ENCODE assay signal across 8 cellular contexts in the genomic region with DNA sequence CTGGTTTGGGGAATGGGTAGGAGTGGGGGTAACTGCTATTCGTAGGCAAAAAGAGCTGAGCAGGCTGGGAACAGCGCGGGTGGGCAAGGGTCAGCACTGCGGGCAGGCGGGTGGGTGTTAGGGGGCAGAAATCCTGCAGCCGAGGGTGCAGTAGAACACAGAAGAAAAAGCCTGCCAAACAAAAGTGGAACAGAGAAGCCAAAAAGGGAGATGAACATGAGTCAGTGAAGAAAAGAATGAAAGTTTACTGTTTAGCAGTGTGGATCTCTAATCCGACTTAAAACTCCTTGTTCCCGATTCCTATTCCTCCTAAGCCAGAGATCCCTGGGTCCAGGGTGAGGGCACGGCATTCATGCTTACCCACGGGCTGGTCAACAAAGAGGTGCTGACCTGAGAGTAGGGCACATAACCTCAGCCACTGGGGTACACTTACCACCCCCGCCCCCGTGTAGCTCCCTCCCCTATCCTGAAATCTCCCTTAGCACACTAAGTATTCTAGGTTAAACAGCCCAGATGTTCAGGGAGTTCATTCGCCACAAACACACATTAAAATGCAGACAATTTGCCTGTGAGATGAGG. TPM values are rescaled to one million over a fixed set of nuclear protein-coding genes. Genes with fewer than 3 reads are reported as not detected.
DNase-seq lines count a peak whose midpoint lies in the region; TF ChIP-seq lines count a peak whose summit lies in the region.

No MANE protein-coding gene starts in this region.

- H3K9me3 Mint-ChIP-seq in progenitor cell of endocrine pancreas (ENCODE audit: low read depth), result no peaks in the 10 kb centered on the region
- no peaks in the 10 kb centered on the region for H3K9me3 Mint-ChIP-seq in MCF 10A (ENCODE audit: unreplicated experiment)

- WGBS in esophagus squamous epithelium, 2 donors, result 9 to 13% methylated on average over 10 to 13 of the region's 13 CpGs

- DNase-seq in GM12865 (ENCODE audit: low read depth), result no peak
- DNase-seq in OCI-LY7 (ENCODE audit: low spot score), result peak; percentile 54
- DNase-seq in esophagus squamous epithelium (lab: John Stamatoyannopoulos, UW), result no peak
- no peak for DNase-seq in progenitor cell of endocrine pancreas (ENCODE audit: low spot score, unreplicated experiment)
- no peak for DNase-seq in NCI-H69 (lab: John Stamatoyannopoulos, UW)
- no peak for DNase-seq in cerebellar cortex (ENCODE audit: low spot score)
- no peak for DNase-seq in MCF 10A (ENCODE audit: unreplicated experiment)
- DNase-seq in NCI-H82 (lab: John Stamatoyannopoulos, UW), result no peak

- CTCF ChIA-PET in OCI-LY7 (lab: Charles Lee; ENCODE audit: unreplicated experiment), result interaction anchor here (1.0 to 5.7 kb wide), 5 partner anchors 9 to 85 kb away, joined by 4 to 90 read pairs (median 8); no protein-coding TSS in a partner anchor
- CTCF ChIA-PET in MCF 10A (lab: Yijun Ruan, JAX), result interaction anchor here (0.6 to 3.7 kb wide), 7 partner anchors 8 to 263 kb away, joined by 3 to 19 read pairs (median 3); no protein-coding TSS in a partner anchor

- H3K4me1 ChIP-seq in OCI-LY7 (ENCODE audit: insufficient read depth, low read length, poor library complexity, severe bottlenecking) (peaks cover 70% of the 10 kb centered on the region), esophagus squamous epithelium (peaks cover 15 to 20% (median 18%) of the 10 kb centered on the region in 3 donors)

- H3K9me2 ChIP-seq in OCI-LY7 (ENCODE audit: insufficient read depth, low read length), result no peaks in the 10 kb centered on the region

- H3K79me2 ChIP-seq in OCI-LY7 (ENCODE audit: insufficient read depth, low read depth, low read length), result peaks cover 50% of the 10 kb centered on the region; the same call in 1 of the 2 replicates

- peaks cover 45% of the 10 kb centered on the region for H3K36me3 ChIP-seq in OCI-LY7 (ENCODE audit: insufficient read depth, low read length)
- no peaks in the 10 kb centered on the region for H3K36me3 ChIP-seq in esophagus squamous epithelium

- intact Hi-C loops in OCI-LY7 (cut with micrococcal nuclease; ENCODE audit: unreplicated experiment), result loop anchor here (1.0 kb wide), 1 partner anchor 10 kb away; no protein-coding TSS in a partner anchor
- intact Hi-C loops in esophagus squamous epithelium (cut with DNase I), result no loop called here
- intact Hi-C loops in MCF 10A (cut with micrococcal nuclease), result no loop called here

- H3K36me3 Mint-ChIP-seq in progenitor cell of endocrine pancreas (ENCODE audit: insufficient read depth) (no peaks in the 10 kb centered on the region), MCF 10A (ENCODE audit: insufficient read depth, unreplicated experiment) (no peaks in the 10 kb centered on the region)

- H3K4me2 ChIP-seq in OCI-LY7 (ENCODE audit: low read length), result peak overlapping the region; percentile 89

- POLR2A ChIA-PET in OCI-LY7 (lab: Charles Lee) (interaction anchor here (0.8 to 19.1 kb wide), 7 partner anchors 7 to 85 kb away, joined by 3 to 666 read pairs (median 5); no protein-coding TSS in a partner anchor), MCF 10A (lab: Yijun Ruan, JAX) (interaction anchor here (0.8 kb wide), 1 partner anchor 262 kb away, joined by 3 read pairs; no protein-coding TSS in a partner anchor)

- no peak overlapping the region for H2AFZ ChIP-seq in OCI-LY7 (ENCODE audit: low read length)

- no peak for TF ChIP-seq POLR2A in esophagus squamous epithelium (IDR thresholded peaks at IDR 0.05)

- H3K27ac Mint-ChIP-seq in progenitor cell of endocrine pancreas, result no peak overlapping the region
- H3K27ac Mint-ChIP-seq in MCF 10A (ENCODE audit: low read depth, unreplicated experiment), result no peak overlapping the region

- peaks cover 13 to 69% (median 17%) of the 10 kb centered on the region in 4 donors for H3K27me3 ChIP-seq in esophagus squamous epithelium

- H3K9me3 ChIP-seq in OCI-LY7 (ENCODE audit: low read length) (no peaks in the 10 kb centered on the region), esophagus squamous epithelium (no peaks in the 10 kb centered on the region)

- H3K4me3 ChIP-seq in GM12865 (ENCODE audit: low read depth, low read length) (peak overlapping the region; percentile 69), OCI-LY7 (ENCODE audit: low read depth, low read length, poor library complexity, severe bottlenecking) (peak overlapping the region; percentile 81), esophagus squamous epithelium (peak overlapping the region; percentile 28 to 63 (median 44))

- H3K27me3 Mint-ChIP-seq in progenitor cell of endocrine pancreas, result peaks cover 88% of the 10 kb centered on the region
- H3K27me3 Mint-ChIP-seq in MCF 10A (ENCODE audit: insufficient read depth, unreplicated experiment), result peaks cover 71% of the 10 kb centered on the region

- no peaks in the 10 kb centered on the region for H4K20me1 ChIP-seq in OCI-LY7 (ENCODE audit: insufficient read depth, low read length)

- TF ChIP-seq CTCF in GM12865 (IDR thresholded peaks at IDR 0.05; ENCODE audit: insufficient read depth, low read depth, low read length, missing control alignments) (no peak), OCI-LY7 (conservative IDR thresholded peaks at IDR 0.05; ENCODE audit: low read length) (no peak), esophagus squamous epithelium (IDR thresholded peaks at IDR 0.05) (no peak), progenitor cell of endocrine pancreas (IDR thresholded peaks at IDR 0.05; ENCODE audit: unreplicated experiment) (no peak), MCF 10A (IDR thresholded peaks at IDR 0.05; ENCODE audit: unreplicated experiment) (no peak)

- peak overlapping the region; percentile 69 for H3K4me3 Mint-ChIP-seq in progenitor cell of endocrine pancreas (ENCODE audit: low read depth)
- no peak overlapping the region for H3K4me3 Mint-ChIP-seq in MCF 10A (ENCODE audit: unreplicated experiment)

- H3K4me1 Mint-ChIP-seq in progenitor cell of endocrine pancreas (ENCODE audit: low read depth) (peaks cover 8% of the 10 kb centered on the region), MCF 10A (ENCODE audit: insufficient read depth, unreplicated experiment) (peaks cover 11% of the 10 kb centered on the region)

- BruUV-seq in OCI-LY7 (replicated peaks; lab: Mats Ljungman, UMichigan) (TSS peak; percentile 92), MCF 10A (replicated peaks; lab: Mats Ljungman, UMichigan) (no TSS peak)

- H3K27ac ChIP-seq in OCI-LY7 (ENCODE audit: low read depth, low read length, poor library complexity, severe bottlenecking), result peak overlapping the region; percentile 88
- H3K27ac ChIP-seq in esophagus squamous epithelium, result peak overlapping the region; percentile 64 to 78 (median 72)

RNA-seq across cellular contexts. Expression of a gene that starts 27.1 kb away (rescaled TPM):
- total RNA-seq in OCI-LY7 (2014; rRNA removed; shearing (Covaris generic)), result 0.23 and 0.60 TPM in 2 replicates
- total RNA-seq in OCI-LY7 (2022) (1.1 TPM in 2 replicates), esophagus squamous epithelium (not detected), progenitor cell of endocrine pancreas (3.9 and 5.3 TPM in 2 replicates), MCF 10A (2022) (not detected in 2 replicates)

RNA-seq across cellular contexts. Expression of a gene that starts 48.6 kb away (rescaled TPM):
- total RNA-seq in OCI-LY7 (2014; rRNA removed; shearing (Covaris generic)), result not detected in 2 replicates
- total RNA-seq in OCI-LY7 (2022) (not detected in 2 replicates), esophagus squamous epithelium (not detected), progenitor cell of endocrine pancreas (26.9 and 32.1 TPM in 2 replicates), MCF 10A (2022) (not detected in 2 replicates)

RNA-seq across cellular contexts. Expression of a gene that starts 57.0 kb away (rescaled TPM):
- total RNA-seq in OCI-LY7 (2014; rRNA removed; shearing (Covaris generic)), result 0.15 and 0.41 TPM in 2 replicates
- total RNA-seq in OCI-LY7 (2022) (0.33 and 0.57 TPM in 2 replicates), esophagus squamous epithelium (10 to 100 TPM; 15.2 to 40.4 (median 26.1) TPM), progenitor cell of endocrine pancreas (24.8 and 28.8 TPM in 2 replicates), MCF 10A (2022) (0.79 and 1.4 TPM in 2 replicates)

Comparison
In these comparisons a context has a peak if more than half of its experiments do, and no peak if none do; other contexts are left out.
1. RNA of a gene that starts 48.6 kb away (total RNA-seq): 26.9 to 32.1 TPM in progenitor cell of endocrine pancreas; not detected in OCI-LY7, not detected in esophagus squamous epithelium and not detected in MCF 10A; every median in the first group is over 10 times any median in the second.
2. Peak in every context shown above with its lines, with median percentiles within 50 percentile points of each other: H3K4me3 ChIP-seq.